In genomic region chr5:168645195-168645594, GRCh38 we compare ENCODE assay signal across 6 cellular contexts.
"Had no signal": no experiment of that assay in that cellular context is flagged by ENCODE, and none has a peak within 500 bp of the region (broad histone marks: within the 10 kb centered on the region; RNA-seq: fewer than 3 reads in every experiment).

No MANE protein-coding gene starts in this region.

- DNase-seq: GM23248, GOT3, H9, HCEC 1CT, IMR-90 had no signal

- H3K4me3 Mint-ChIP-seq: H9 had no signal

- H3K27ac ChIP-seq: GM23248 had no signal

- ATAC-seq: K562 had no signal

- H3K27ac Mint-ChIP-seq: H9 had no signal

- H3K4me3 ChIP-seq: GM23248, K562 had no signal

- H3K9ac ChIP-seq: GM23248 had no signal
